Comparison of ENCODE assay signal across 2 cellular contexts in the genomic region with DNA sequence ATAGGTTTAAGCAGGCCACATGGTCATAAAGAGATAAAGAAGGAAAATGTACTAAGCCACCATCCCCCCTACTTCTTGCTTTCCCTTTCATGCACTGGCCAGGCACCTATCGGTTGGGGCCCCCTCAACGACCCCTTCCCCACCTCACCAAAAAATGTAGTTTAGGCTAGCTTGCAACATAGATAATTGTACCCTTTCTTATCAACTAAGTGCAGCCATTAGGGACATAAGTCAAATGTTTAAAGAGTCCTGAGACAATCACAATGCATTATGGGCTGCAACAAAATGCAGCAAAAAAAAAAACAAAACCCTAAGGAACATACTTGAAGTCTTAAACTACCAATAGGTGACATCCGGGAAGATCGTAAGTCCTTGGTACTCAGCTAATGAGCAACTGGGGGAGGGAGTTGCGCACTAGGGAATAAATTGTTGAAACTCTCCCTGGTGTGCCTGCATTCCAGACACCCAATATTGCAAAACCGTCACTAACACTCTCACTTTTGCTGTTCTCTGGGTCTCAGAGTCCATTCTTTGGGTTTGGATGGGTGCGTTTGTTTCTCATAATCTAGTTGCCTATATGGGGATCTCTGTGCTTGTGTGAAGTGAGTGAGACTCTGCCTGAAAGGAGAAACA.
TF ChIP-seq lines count a peak whose summit lies in the region.

No MANE protein-coding gene starts in this region.

TF ChIP-seq in HepG2, 621 proteins besides CTCF, POLR2A, EP300 and RAD21:
- TF ChIP-seq CEBPB (IDR thresholded peaks at IDR 0.05; ENCODE audit: borderline replicate concordance, low read depth, low read length) = peak; percentile 62; the same call in 1 of the 2 replicates
- no peak for TF ChIP-seq KLF11 (CRISPR knock-in tag; IDR thresholded peaks at IDR 0.05)
TF ChIP-seq in HepG2: peak in this region for 1.

TF ChIP-seq in K562, 482 proteins besides CTCF, POLR2A, EP300 and RAD21:
- TF ChIP-seq POLR2H (tag; IDR thresholded peaks at IDR 0.05; ENCODE audit: low read depth) (peak; percentile 38; the same call in 1 of the 2 replicates), MEIS2 (IDR thresholded peaks at IDR 0.05; ENCODE audit: partially characterized antibody) (peak; percentile 24), GTF2A2 (tag; IDR thresholded peaks at IDR 0.05) (peak; percentile 95), DPF2 (IDR thresholded peaks at IDR 0.05) (peak; percentile 46; the same call in 1 of the 2 replicates), TAL1 (IDR thresholded peaks at IDR 0.05) (peak; percentile 50; the same call in 1 of the 2 replicates), ZNF561 (CRISPR knock-in tag; conservative IDR thresholded peaks at IDR 0.05) (no peak), SMAD1 (IDR thresholded peaks at IDR 0.05; ENCODE audit: low read depth, low read length, partially characterized antibody) (no peak), ZNF384 (IDR thresholded peaks at IDR 0.05; ENCODE audit: low read depth, low read length) (peak; percentile 66; the same call in 1 of the 2 replicates), TBP (optimal IDR thresholded peaks at IDR 0.05; ENCODE audit: low read depth, low read length) (peak; percentile 92), CBFA2T2 (conservative IDR thresholded peaks at IDR 0.05) (peak; percentile 58), AFF4 (CRISPR knock-in tag; IDR thresholded peaks at IDR 0.05) (no peak), TCF3 (CRISPR knock-in tag; IDR thresholded peaks at IDR 0.05) (peak; percentile 52), DACH1 (IDR thresholded peaks at IDR 0.05; ENCODE audit: partially characterized antibody) (peak; percentile 7), ZNF121 (CRISPR knock-in tag; conservative IDR thresholded peaks at IDR 0.05) (no peak), HSF4 (CRISPR knock-in tag; IDR thresholded peaks at IDR 0.05; ENCODE audit: borderline replicate concordance) (no peak), ZC3H8 (IDR thresholded peaks at IDR 0.05) (no peak), ZBTB7A (IDR thresholded peaks at IDR 0.05; ENCODE audit: borderline replicate concordance, control insufficient read depth, low read depth, low read length) (peak; percentile 69; the same call in 1 of the 2 replicates), CBFA2T3 (IDR thresholded peaks at IDR 0.05) (peak; percentile 74), E2F3 (CRISPR knock-in tag; IDR thresholded peaks at IDR 0.05) (no peak), ARID1B (IDR thresholded peaks at IDR 0.05) (peak; percentile 32; the same call in 1 of the 2 replicates), POLR2G (IDR thresholded peaks at IDR 0.05; ENCODE audit: low read depth, low read length) (no peak), ETS2 (tag; IDR thresholded peaks at IDR 0.05; ENCODE audit: borderline replicate concordance, poor library complexity, severe bottlenecking) (no peak), USF1 (CRISPR knock-in tag; IDR thresholded peaks at IDR 0.05) (0 out of 2 replicates have a peak, but pooled peaks have one; percentile 8), CEBPB (tag; IDR thresholded peaks at IDR 0.05) (peak; percentile 22; the same call in 1 of the 2 replicates), PKNOX1 (IDR thresholded peaks at IDR 0.05) (peak; percentile 26; the same call in 1 of the 2 replicates), NCOR1 (IDR thresholded peaks at IDR 0.05) (peak; percentile 39), ZNF143 (CRISPR knock-in tag; IDR thresholded peaks at IDR 0.05) (peak; percentile 62; the same call in 1 of the 2 replicates), TEAD4 (IDR thresholded peaks at IDR 0.05; ENCODE audit: low read length) (peak; percentile 37; the same call in 1 of the 2 replicates), TEAD4 (CRISPR knock-in tag; IDR thresholded peaks at IDR 0.05; ENCODE audit: borderline replicate concordance) (no peak), LARP7 (IDR thresholded peaks at IDR 0.05) (no peak), TCF7 (IDR thresholded peaks at IDR 0.05; ENCODE audit: borderline replicate concordance) (no peak)
- TF ChIP-seq, protein P1, sequence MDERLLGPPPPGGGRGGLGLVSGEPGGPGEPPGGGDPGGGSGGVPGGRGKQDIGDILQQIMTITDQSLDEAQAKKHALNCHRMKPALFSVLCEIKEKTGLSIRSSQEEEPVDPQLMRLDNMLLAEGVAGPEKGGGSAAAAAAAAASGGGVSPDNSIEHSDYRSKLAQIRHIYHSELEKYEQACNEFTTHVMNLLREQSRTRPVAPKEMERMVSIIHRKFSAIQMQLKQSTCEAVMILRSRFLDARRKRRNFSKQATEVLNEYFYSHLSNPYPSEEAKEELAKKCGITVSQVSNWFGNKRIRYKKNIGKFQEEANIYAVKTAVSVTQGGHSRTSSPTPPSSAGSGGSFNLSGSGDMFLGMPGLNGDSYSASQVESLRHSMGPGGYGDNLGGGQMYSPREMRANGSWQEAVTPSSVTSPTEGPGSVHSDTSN (CRISPR knock-in tag; IDR thresholded peaks at IDR 0.05; ENCODE audit: low read depth) = no peak
- TF ChIP-seq, protein P1 (tag; conservative IDR thresholded peaks at IDR 0.05; ENCODE audit: low read depth) = peak; percentile 31; the same call in 1 of the 2 replicates
- TF ChIP-seq, protein P2, sequence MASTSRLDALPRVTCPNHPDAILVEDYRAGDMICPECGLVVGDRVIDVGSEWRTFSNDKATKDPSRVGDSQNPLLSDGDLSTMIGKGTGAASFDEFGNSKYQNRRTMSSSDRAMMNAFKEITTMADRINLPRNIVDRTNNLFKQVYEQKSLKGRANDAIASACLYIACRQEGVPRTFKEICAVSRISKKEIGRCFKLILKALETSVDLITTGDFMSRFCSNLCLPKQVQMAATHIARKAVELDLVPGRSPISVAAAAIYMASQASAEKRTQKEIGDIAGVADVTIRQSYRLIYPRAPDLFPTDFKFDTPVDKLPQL (IDR thresholded peaks at IDR 0.05; ENCODE audit: extremely low read depth, insufficient read length) = peak; percentile 82
